Comparison of ENCODE assay signal across 10 cellular contexts in genomic region chr2:146312899-146313298, GRCh38.
A peak's percentile ranks its signal among the peaks of the same experiment; 100 is the strongest.
DNase-seq lines count a peak whose midpoint lies in the region; ATAC-seq and TF ChIP-seq lines count a peak whose summit lies in the region.
"Had no signal": no experiment of that assay in that cellular context is flagged by ENCODE, and none has a peak within 500 bp of the region (broad histone marks: within the 10 kb centered on the region; RNA-seq: fewer than 3 reads in every experiment).

No MANE protein-coding gene starts in this region.

- H3K27ac ChIP-seq in osteoblast (ENCODE audit: low read depth, low read length), result peak overlapping the region; percentile 18

- peaks cover 13% of the 10 kb centered on the region for H3K4me1 ChIP-seq in osteoblast (ENCODE audit: insufficient read depth, low read length)

- no peaks in the 10 kb centered on the region for H3K79me2 ChIP-seq in osteoblast (ENCODE audit: insufficient read depth, low read length)

- in situ Hi-C loops in GM13977 (cut with MboI; ENCODE audit: low pct_unique_long_range_greater_than_20kb, low sequenced_read_pairs, unreplicated experiment), result no loop called here

- H2AFZ ChIP-seq in osteoblast (ENCODE audit: low read length), result peak overlapping the region; percentile 78

- H4K20me1 ChIP-seq in osteoblast (ENCODE audit: insufficient read depth, low read length), result no peaks in the 10 kb centered on the region

- H3K4me2 ChIP-seq in osteoblast (ENCODE audit: insufficient read depth, low read length), result peak overlapping the region; percentile 56

- H3K4me3 ChIP-seq in choroid plexus epithelial cell (ENCODE audit: low read depth, low read length), result no peak overlapping the region
- H3K4me3 ChIP-seq in osteoblast (ENCODE audit: insufficient read depth, low read length), result no peak overlapping the region

- H3K36me3 ChIP-seq in osteoblast (ENCODE audit: insufficient read depth, low read length), result no peaks in the 10 kb centered on the region

- no peaks in the 10 kb centered on the region for H3K27me3 ChIP-seq in osteoblast (ENCODE audit: insufficient read depth, low read length)

- DNase-seq in GM13977 (ENCODE audit: low spot score) (peak; percentile 1), NCI-H460 (ENCODE audit: extremely low read depth, low read depth) (peak; percentile 40), choroid plexus epithelial cell (ENCODE audit: low read depth) (peak; percentile 65), osteoblast (ENCODE audit: insufficient read length, low spot score, missing footprints) (no peak), 8988T (no peak)
- DNase-seq in activated effector memory CD4-positive, alpha-beta T cell treated with Interleukin-2 at 50 U/mL for 16 hours, result no peak
- DNase-seq: activated CD4-positive, CD25-positive, alpha-beta regulatory T cell; stimulated activated naive CD4-positive, alpha-beta T cell treated with Interleukin-2 at 50 U/mL for 16 hours had no signal

- ATAC-seq in HG02759 (IDR thresholded peaks at IDR 0.05; ENCODE audit: unreplicated experiment) (no peak), HG03159 (IDR thresholded peaks at IDR 0.05; ENCODE audit: unreplicated experiment) (no peak)

- no peaks in the 10 kb centered on the region for H3K9me3 ChIP-seq in osteoblast (ENCODE audit: low read depth, low read length)

- TF ChIP-seq CTCF in GM13977 (IDR thresholded peaks at IDR 0.05; ENCODE audit: extremely low read depth, insufficient read depth, missing control alignments) (no peak), choroid plexus epithelial cell (conservative IDR thresholded peaks at IDR 0.05; ENCODE audit: low read depth, low read length) (peak; percentile 39), osteoblast (IDR thresholded peaks at IDR 0.05; ENCODE audit: extremely low read depth, low read depth, low read length) (peak; percentile 50)

Comparison
In these comparisons a context has a peak if more than half of its experiments do, and no peak if none do; other contexts are left out.
1. DNase-seq: peak in GM13977 (single experiment), NCI-H460 (single experiment) and choroid plexus epithelial cell (single experiment); none in osteoblast (single experiment), 8988T (single experiment) and activated effector memory CD4-positive, alpha-beta T cell treated with Interleukin-2 at 50 U/mL for 16 hours (single experiment).